27 cellular contexts compared by ENCODE assay signal in the genomic region with DNA sequence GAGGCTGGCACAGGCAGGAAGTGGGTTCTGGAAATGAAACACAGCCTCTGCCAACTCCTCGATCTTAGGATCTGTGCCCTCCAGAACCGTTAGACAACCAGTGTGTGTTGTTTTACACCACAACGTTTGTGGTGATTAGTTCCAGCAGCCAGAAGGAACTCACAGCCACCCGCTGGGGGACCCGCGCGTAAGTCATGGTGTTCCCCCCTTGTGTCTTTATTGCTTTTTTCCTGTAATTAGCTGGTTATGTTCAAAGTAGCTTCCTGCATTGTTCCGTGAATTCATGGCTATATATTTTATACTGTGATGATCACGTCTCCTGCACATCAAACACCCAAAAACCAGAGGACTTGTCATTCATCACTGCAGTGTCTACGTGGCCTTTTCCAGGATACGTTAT.
"Had no signal": no experiment of that assay in that cellular context is flagged by ENCODE, and none has a peak within 500 bp of the region (broad histone marks: within the 10 kb centered on the region; RNA-seq: fewer than 3 reads in every experiment).

No MANE protein-coding gene starts in this region.

- H3K9me3 Mint-ChIP-seq: immature natural killer cell, nephron, neural crest cell had no signal

- H3K27ac ChIP-seq: left lung, lower lobe of right lung, ovary, skin epidermis, stomach, testis, thyroid gland, transverse colon, upper lobe of left lung, vagina had no signal

- H3K4me1 ChIP-seq: left lung, lower lobe of right lung, stomach, testis, transverse colon, upper lobe of left lung, vagina had no signal

- H3K27ac Mint-ChIP-seq: immature natural killer cell; naive thymus-derived CD8-positive, alpha-beta T cell; nephron; progenitor cell of endocrine pancreas; stimulated activated naive B cell treated with anti-CD40 and anti-IgM and Interleukin-4, amounts not matched to agents 10 μg/mL and 1 μg/mL and 100 μg/mL, for 72 hours had no signal

- H3K27me3 ChIP-seq: left lung, ovary, stomach, testis, thyroid gland, transverse colon, upper lobe of left lung, vagina had no signal

- H3K36me3 ChIP-seq: left lung, lower lobe of right lung, ovary, stomach, thyroid gland, transverse colon, upper lobe of left lung, vagina had no signal

- H3K4me3 ChIP-seq: left lung, lower lobe of right lung, ovary, skin epidermis, stomach, testis, thyroid gland, transverse colon, upper lobe of left lung, vagina had no signal

- H3K36me3 Mint-ChIP-seq: immature natural killer cell; naive thymus-derived CD8-positive, alpha-beta T cell had no signal

- H3K4me3 Mint-ChIP-seq: immature natural killer cell; naive thymus-derived CD8-positive, alpha-beta T cell; nephron; neural crest cell; stimulated activated naive B cell treated with anti-CD40 and anti-IgM and Interleukin-4, amounts not matched to agents 10 μg/mL and 1 μg/mL and 100 μg/mL, for 72 hours had no signal

- H3K9me3 ChIP-seq: left lung, lower lobe of right lung, ovary, stomach, testis, thyroid gland, transverse colon, upper lobe of left lung, vagina had no signal

- H3K4me1 Mint-ChIP-seq: immature natural killer cell; naive thymus-derived CD8-positive, alpha-beta T cell; nephron; neural crest cell had no signal

- ATAC-seq: left colon; left lung; lower lobe of right lung; naive thymus-derived CD8-positive, alpha-beta T cell; sciatic nerve; stimulated activated naive B cell treated with anti-CD40 and anti-IgM and Interleukin-4, amounts not matched to agents 10 μg/mL and 1 μg/mL and 100 μg/mL, for 72 hours; stimulated activated naive CD8-positive, alpha-beta T cell treated with anti-CD3 and anti-CD28 coated beads, Interleukin-15, Interleukin-2, amounts not matched to agents 100 U/mL and 50 U/mL, for 24 hours had no signal

- DNase-seq: immature natural killer cell; kidney; left colon; left lung; lower lobe of right lung; mammary epithelial cell; mesenchymal stem cell; naive thymus-derived CD8-positive, alpha-beta T cell; ovary; retina; stimulated activated CD4-positive, alpha-beta T cell treated with anti-CD3 and anti-CD28 coated beads, Interleukin-12 subunit alpha, Interleukin-12 subunit beta, amount 100 ng/mL, for 4 hours; stimulated activated CD4-positive, alpha-beta T cell treated with anti-CD3 and anti-CD28 coated beads, Interleukin-15, amount 100 ng/mL, for 24 hours; stimulated activated CD4-positive, alpha-beta T cell treated with anti-CD3 and anti-CD28 coated beads, Interleukin-2, amount 100 ng/mL, for 24 hours; stimulated activated CD4-positive, alpha-beta T cell treated with anti-CD3 and anti-CD28 coated beads, Interleukin-4, amount 100 ng/mL, for 1 hour; stimulated activated naive B cell treated with anti-CD40 and anti-IgM and Interleukin-4, amounts not matched to agents 10 μg/mL and 1 μg/mL and 100 μg/mL, for 72 hours; stimulated activated naive CD8-positive, alpha-beta T cell treated with anti-CD3 and anti-CD28 coated beads, Interleukin-15, Interleukin-2, amounts not matched to agents 100 U/mL and 50 U/mL, for 24 hours; stomach; thyroid gland; transverse colon; upper lobe of left lung had no signal
